In genomic region chr18:42392416-42392815, GRCh38 we compare ENCODE assay signal across 32 cellular contexts.
DNase-seq lines count a peak whose midpoint lies in the region; ATAC-seq, FAIRE-seq and TF ChIP-seq lines count a peak whose summit lies in the region.
"Had no signal": no experiment of that assay in that cellular context is flagged by ENCODE, and none has a peak within 500 bp of the region (broad histone marks: within the 10 kb centered on the region; RNA-seq: fewer than 3 reads in every experiment).

No MANE protein-coding gene starts in this region.

- no peaks in the 10 kb centered on the region for H3K79me2 ChIP-seq in astrocyte (ENCODE audit: insufficient read depth, low read length)

- H2AFZ ChIP-seq in astrocyte (ENCODE audit: low read depth, low read length) = no peak overlapping the region
- H2AFZ ChIP-seq: neural progenitor cell had no signal

- in situ Hi-C loops in Caki2 (cut with HindIII; ENCODE audit: low pct_unique_long_range_greater_than_20kb, low sequenced_read_pairs) (no loop called here), HAP-1 (cut with MboI; ENCODE audit: low sequenced_read_pairs) (no loop called here)

- H3K4me1 Mint-ChIP-seq in astrocyte (ENCODE audit: low read depth, unreplicated experiment) = no peaks in the 10 kb centered on the region
- H3K4me1 Mint-ChIP-seq: activated T-helper 17 cell treated with anti-CD3 and anti-CD28 coated beads, Interleukin-2, amount 50 U/mL, for 72 hours; CD4-positive, alpha-beta memory T cell; H9; neural progenitor cell had no signal

- H3K9me3 Mint-ChIP-seq in astrocyte (ENCODE audit: unreplicated experiment) = no peaks in the 10 kb centered on the region
- H3K9me3 Mint-ChIP-seq: activated T-helper 17 cell treated with anti-CD3 and anti-CD28 coated beads, Interleukin-2, amount 50 U/mL, for 72 hours; neural progenitor cell had no signal

- H4K20me1 ChIP-seq in astrocyte (ENCODE audit: insufficient read depth, low read length) = no peaks in the 10 kb centered on the region

- no peak overlapping the region for H3K4me3 Mint-ChIP-seq in astrocyte (ENCODE audit: unreplicated experiment)
- H3K4me3 Mint-ChIP-seq: activated CD8-positive, alpha-beta T cell treated with anti-CD3 and anti-CD28 coated beads, Interleukin-2, amount 10 ng/mL, durations not matched to agents 7 days and 5 days; activated T-helper 17 cell treated with anti-CD3 and anti-CD28 coated beads, Interleukin-2, amount 50 U/mL, for 72 hours; CD4-positive, alpha-beta memory T cell; H9; neural progenitor cell; stimulated activated naive CD8-positive, alpha-beta T cell treated with anti-CD3 and anti-CD28 coated beads, Interleukin-15, Interleukin-2, amounts not matched to agents 100 ng/mL and 50 ng/mL, for 24 hours had no signal

- ATAC-seq in HG03139 (IDR thresholded peaks at IDR 0.05; ENCODE audit: unreplicated experiment) = no peak
- ATAC-seq: activated CD8-positive, alpha-beta T cell treated with anti-CD3 and anti-CD28 coated beads, Interleukin-2, amount 10 ng/mL, durations not matched to agents 7 days and 5 days; activated naive CD4-positive, alpha-beta T cell treated with anti-CD3 and anti-CD28 coated beads, Interleukin-2, amount 50 U/mL, for 72 hours; activated T-helper 17 cell treated with anti-CD3 and anti-CD28 coated beads, Interleukin-2, amount 50 U/mL, for 72 hours had no signal

- no peak overlapping the region for H3K4me2 ChIP-seq in astrocyte (ENCODE audit: low read length)
- H3K4me2 ChIP-seq: neural progenitor cell had no signal

- no peak for FAIRE-seq in astrocyte (lab: Jason Lieb, UNC)
- FAIRE-seq: endothelial cell of umbilical vein, G401.6 had no signal

- DNase-seq in Caki2 (ENCODE audit: low read depth) (peak; percentile 38), NCI-H1694 (lab: John Stamatoyannopoulos, UW) (peak; percentile 24), astrocyte (ENCODE audit: low read depth) (peak; percentile 10), kidney glomerular epithelial cell (lab: John Stamatoyannopoulos, UW) (peak; percentile 70), MV-4-11 (lab: John Stamatoyannopoulos, UW) (no peak), HAP-1 (ENCODE audit: low spot score in 2 of 2) (no peak)
- no peak for DNase-seq in activated effector memory CD4-positive, alpha-beta T cell treated with Interleukin-2 at 50 U/mL for 16 hours
- DNase-seq: activated CD4-positive, alpha-beta T cell treated with anti-CD3 and anti-CD28 coated beads for 4 hours; activated CD8-positive, alpha-beta T cell treated with anti-CD3 and anti-CD28 coated beads, Interleukin-2, amount 10 ng/mL, durations not matched to agents 7 days and 5 days; amygdala; CD4-positive, alpha-beta memory T cell; DMS 273 treated with DMSO at 0.1 percent for 48 hours; glutamatergic neuron; H9; Karpas-422; NCI-H187 treated with DMSO at 0.1 percent for 48 hours; NCI-H82; right lobe of liver; RPMI8226; SJCRH30; spleen; stimulated activated CD4-positive, alpha-beta T cell treated with anti-CD3 and anti-CD28 coated beads, Interleukin-2, amount 100 ng/mL, for 24 hours; SW 1271; T-helper 9 cell had no signal

- H3K4me1 ChIP-seq in astrocyte (ENCODE audit: insufficient read depth, low read length) (no peaks in the 10 kb centered on the region), HAP-1 (no peaks in the 10 kb centered on the region)
- H3K4me1 ChIP-seq: breast epithelium, neural progenitor cell, right lobe of liver, SJCRH30, spleen had no signal

- H3K36me3 Mint-ChIP-seq in astrocyte (ENCODE audit: low read depth, unreplicated experiment) = no peaks in the 10 kb centered on the region
- H3K36me3 Mint-ChIP-seq: activated naive CD4-positive, alpha-beta T cell treated with anti-CD3 and anti-CD28 coated beads, Interleukin-2, amount 50 U/mL, for 72 hours; CD4-positive, alpha-beta memory T cell; neural progenitor cell had no signal

- H3K9ac ChIP-seq in astrocyte (ENCODE audit: low read length) = no peak overlapping the region
- H3K9ac ChIP-seq: neural progenitor cell had no signal

- H3K27me3 Mint-ChIP-seq in astrocyte (ENCODE audit: low read depth, unreplicated experiment) = no peaks in the 10 kb centered on the region
- H3K27me3 Mint-ChIP-seq: activated T-helper 17 cell treated with anti-CD3 and anti-CD28 coated beads, Interleukin-2, amount 50 U/mL, for 72 hours; CD4-positive, alpha-beta memory T cell; stimulated activated naive CD8-positive, alpha-beta T cell treated with anti-CD3 and anti-CD28 coated beads, Interleukin-15, Interleukin-2, amounts not matched to agents 100 ng/mL and 50 ng/mL, for 24 hours had no signal

- H3K36me3 ChIP-seq in astrocyte (ENCODE audit: insufficient read depth, low read length) = no peaks in the 10 kb centered on the region
- H3K36me3 ChIP-seq in HAP-1 (replicated peaks) = no peaks in the 10 kb centered on the region
- H3K36me3 ChIP-seq: breast epithelium, neural progenitor cell, right lobe of liver, SJCRH30, spleen had no signal

- H3K27ac Mint-ChIP-seq in astrocyte (ENCODE audit: unreplicated experiment) = no peak overlapping the region
- H3K27ac Mint-ChIP-seq: activated CD8-positive, alpha-beta T cell treated with anti-CD3 and anti-CD28 coated beads, Interleukin-2, amount 10 ng/mL, durations not matched to agents 7 days and 5 days; activated naive CD4-positive, alpha-beta T cell treated with anti-CD3 and anti-CD28 coated beads, Interleukin-2, amount 50 U/mL, for 72 hours; activated T-helper 17 cell treated with anti-CD3 and anti-CD28 coated beads, Interleukin-2, amount 50 U/mL, for 72 hours; CD4-positive, alpha-beta memory T cell; H9; neural progenitor cell; stimulated activated naive CD8-positive, alpha-beta T cell treated with anti-CD3 and anti-CD28 coated beads, Interleukin-15, Interleukin-2, amounts not matched to agents 100 ng/mL and 50 ng/mL, for 24 hours had no signal

- no peak for TF ChIP-seq CTCF in astrocyte (IDR thresholded peaks at IDR 0.05; ENCODE audit: insufficient read depth, low read depth, low read length)

- H3K27me3 ChIP-seq in astrocyte (ENCODE audit: insufficient read depth, low read length) (no peaks in the 10 kb centered on the region), HAP-1 (ENCODE audit: low read depth) (no peaks in the 10 kb centered on the region)
- H3K27me3 ChIP-seq: breast epithelium, neural progenitor cell, right lobe of liver, SJCRH30, spleen had no signal

- H3K4me3 ChIP-seq in astrocyte (ENCODE audit: insufficient read depth, low read depth, low read length) (no peak overlapping the region), HAP-1 (no peak overlapping the region)
- H3K4me3 ChIP-seq: breast epithelium, neural progenitor cell, right lobe of liver, SJCRH30, spleen had no signal

- no peak overlapping the region for H3K27ac ChIP-seq in astrocyte (ENCODE audit: low read depth, low read length)
- H3K27ac ChIP-seq: breast epithelium, neural progenitor cell, right lobe of liver, SJCRH30, spleen had no signal

- H3K9me3 ChIP-seq in astrocyte (ENCODE audit: insufficient read depth, low read depth, low read length) = no peaks in the 10 kb centered on the region
- H3K9me3 ChIP-seq in HAP-1 = no peaks in the 10 kb centered on the region
- H3K9me3 ChIP-seq: breast epithelium, right lobe of liver, SJCRH30 had no signal

Comparison
In these comparisons a context has a peak if more than half of its experiments do, and no peak if none do; other contexts are left out.
1. DNase-seq: peak in Caki2 (single experiment), NCI-H1694 (single experiment), astrocyte (single experiment) and kidney glomerular epithelial cell (single experiment); none in MV-4-11 (single experiment), activated effector memory CD4-positive, alpha-beta T cell treated with Interleukin-2 at 50 U/mL for 16 hours (single experiment) and HAP-1 (0 of 2).